ENCODE assay signal across 33 cellular contexts in genomic region chr5:150262502-150262901, GRCh38. TPM values are rescaled to one million over a fixed set of nuclear protein-coding genes. Genes with fewer than 3 reads are reported as not detected.
"Had no signal": no experiment of that assay in that cellular context is flagged by ENCODE, and none has a peak within 500 bp of the region (broad histone marks: within the 10 kb centered on the region; RNA-seq: fewer than 3 reads in every experiment).

No MANE protein-coding gene starts in this region.

- H3K9me3 Mint-ChIP-seq: activated CD4-positive, alpha-beta memory T cell treated with anti-CD3 and anti-CD28 coated beads, Interleukin-2, amount 10 ng/mL, durations not matched to agents 7 days and 5 days; activated CD4-positive, alpha-beta T cell treated with anti-CD3 and anti-CD28 coated beads, Interleukin-2, amount 10 ng/mL, durations not matched to agents 7 days and 5 days; activated T-cell treated with anti-CD3 and anti-CD28 coated beads, Interleukin-2, amount 50 U/mL, for 24 hours; activated T-cell treated with anti-CD3 and anti-CD28 coated beads, Interleukin-2, amount 50 U/mL, for 72 hours had no signal

- H3K4me3 ChIP-seq: body of pancreas, cardiac muscle cell, colonic mucosa, esophagus squamous epithelium, gastroesophageal sphincter, heart right ventricle had no signal

- H3K27me3 ChIP-seq: body of pancreas, cardiac muscle cell, colonic mucosa, esophagus squamous epithelium, gastroesophageal sphincter, heart right ventricle had no signal

- H3K27ac Mint-ChIP-seq: activated CD4-positive, alpha-beta memory T cell treated with anti-CD3 and anti-CD28 coated beads, Interleukin-2, amount 10 ng/mL, durations not matched to agents 7 days and 5 days; activated CD4-positive, alpha-beta T cell treated with anti-CD3 and anti-CD28 coated beads, Interleukin-2, amount 10 ng/mL, durations not matched to agents 7 days and 5 days; activated naive CD8-positive, alpha-beta T cell; activated T-cell treated with anti-CD3 and anti-CD28 coated beads, Interleukin-2, amount 50 U/mL, for 24 hours; activated T-cell treated with anti-CD3 and anti-CD28 coated beads, Interleukin-2, amount 50 U/mL, for 72 hours had no signal

- FAIRE-seq: endometrium, endothelial cell of umbilical vein had no signal

- H3K36me3 ChIP-seq: cardiac muscle cell, colonic mucosa, esophagus squamous epithelium, gastroesophageal sphincter, heart right ventricle had no signal

- H3K4me1 Mint-ChIP-seq: activated CD4-positive, alpha-beta memory T cell treated with anti-CD3 and anti-CD28 coated beads, Interleukin-2, amount 10 ng/mL, durations not matched to agents 7 days and 5 days; activated CD4-positive, alpha-beta T cell treated with anti-CD3 and anti-CD28 coated beads, Interleukin-2, amount 10 ng/mL, durations not matched to agents 7 days and 5 days had no signal

- H3K36me3 Mint-ChIP-seq: activated naive CD8-positive, alpha-beta T cell had no signal

- H3K27ac ChIP-seq: body of pancreas, colonic mucosa, epithelial cell of prostate, esophagus squamous epithelium, gastroesophageal sphincter, heart right ventricle had no signal

- H3K9me3 ChIP-seq: body of pancreas, colonic mucosa, esophagus squamous epithelium, gastroesophageal sphincter, heart right ventricle had no signal

- H3K27me3 Mint-ChIP-seq: activated naive CD8-positive, alpha-beta T cell; activated T-cell treated with anti-CD3 and anti-CD28 coated beads, Interleukin-2, amount 50 U/mL, for 24 hours had no signal

- H3K4me3 Mint-ChIP-seq: activated CD4-positive, alpha-beta memory T cell treated with anti-CD3 and anti-CD28 coated beads, Interleukin-2, amount 10 ng/mL, durations not matched to agents 7 days and 5 days; activated CD4-positive, alpha-beta T cell treated with anti-CD3 and anti-CD28 coated beads, Interleukin-2, amount 10 ng/mL, durations not matched to agents 7 days and 5 days; activated naive CD8-positive, alpha-beta T cell; activated T-cell treated with anti-CD3 and anti-CD28 coated beads, Interleukin-2, amount 50 U/mL, for 24 hours; activated T-cell treated with anti-CD3 and anti-CD28 coated beads, Interleukin-2, amount 50 U/mL, for 72 hours had no signal

- ATAC-seq: activated T-cell treated with anti-CD3 and anti-CD28 coated beads, Interleukin-2, amount 50 U/mL, for 72 hours; body of pancreas; gastroesophageal sphincter had no signal

- H3K4me1 ChIP-seq: colonic mucosa had no signal

- DNase-seq: activated CD4-positive, alpha-beta memory T cell treated with anti-CD3 and anti-CD28 coated beads, Interleukin-2, amount 10 ng/mL, durations not matched to agents 7 days and 5 days; activated CD4-positive, alpha-beta T cell treated with anti-CD3 and anti-CD28 coated beads for 4 hours; activated CD4-positive, alpha-beta T cell treated with anti-CD3 and anti-CD28 coated beads, Interleukin-2, amount 10 ng/mL, durations not matched to agents 7 days and 5 days; activated CD4-positive, alpha-beta T cell treated with anti-CD3 and anti-CD28 coated beads, Interleukin-2, amount 50 U/mL, for 4 hours; activated CD4-positive, CD25-positive, alpha-beta regulatory T cell; activated CD4-positive, CD25-positive, alpha-beta regulatory T cell treated with anti-CD3 and anti-CD28 coated beads, Interleukin-2, amount 50 U/mL, for 72 hours; activated CD8-positive, alpha-beta memory T cell treated with anti-CD3 and anti-CD28 coated beads, Interleukin-2, amount 50 U/mL, for 48 hours; activated gamma-delta T cell; activated naive CD4-positive, alpha-beta T cell treated with anti-CD3 and anti-CD28 coated beads, Interleukin-2, amount 50 U/mL, for 16 hours; activated naive CD4-positive, alpha-beta T cell treated with Interleukin-2 at 50 U/mL for 16 hours; activated T-cell treated with anti-CD3 and anti-CD28 coated beads for 4 hours; activated T-cell treated with anti-CD3 and anti-CD28 coated beads, Interleukin-2, amount 50 U/mL, for 24 hours; activated T-cell treated with anti-CD3 and anti-CD28 coated beads, Interleukin-2, amount 50 U/mL, for 72 hours; amniotic stem cell; body of pancreas; central memory CD4-positive, alpha-beta T cell; cerebellar nuclear complex; colonic mucosa; effector CD8-positive, alpha-beta T cell; esophagus squamous epithelium; foreskin melanocyte; heart right ventricle; T-helper 2 cell had no signal

RNA-seq across cellular contexts. Expression of gene CAMK2A, which starts 27.1 kb away (rescaled TPM):
- total RNA-seq: activated CD4-positive, alpha-beta memory T cell treated with anti-CD3 and anti-CD28 coated beads, Interleukin-2, amount 10 ng/mL, durations not matched to agents 7 days and 5 days; activated CD4-positive, alpha-beta T cell treated with anti-CD3 and anti-CD28 coated beads, Interleukin-2, amount 10 ng/mL, durations not matched to agents 7 days and 5 days; activated T-cell treated with anti-CD3 and anti-CD28 coated beads, Interleukin-2, amount 50 U/mL, for 72 hours; dermis microvascular lymphatic vessel endothelial cell; endothelial cell of umbilical vein; glomerular endothelial cell; T-helper 1 cell treated with Interleukin-12 subunit alpha and Interleukin-12 subunit beta and Interleukin-4 antibody, amounts not matched to agents 30 ng/mL and 1 ng/mL, for 36 hours had no signal
- polyA plus RNA-seq: endothelial cell of umbilical vein had no signal

RNA-seq across cellular contexts. Expression of gene ARSI, which starts 40.2 kb away (rescaled TPM):
- total RNA-seq: activated CD4-positive, alpha-beta memory T cell treated with anti-CD3 and anti-CD28 coated beads, Interleukin-2, amount 10 ng/mL, durations not matched to agents 7 days and 5 days; activated CD4-positive, alpha-beta T cell treated with anti-CD3 and anti-CD28 coated beads, Interleukin-2, amount 10 ng/mL, durations not matched to agents 7 days and 5 days; activated T-cell treated with anti-CD3 and anti-CD28 coated beads, Interleukin-2, amount 50 U/mL, for 72 hours; T-helper 1 cell treated with Interleukin-12 subunit alpha and Interleukin-12 subunit beta and Interleukin-4 antibody, amounts not matched to agents 30 ng/mL and 1 ng/mL, for 36 hours had no signal
- polyA plus RNA-seq: aorta had no signal
